Comparison of ENCODE assay signal across 1 cellular context in the genomic region with DNA sequence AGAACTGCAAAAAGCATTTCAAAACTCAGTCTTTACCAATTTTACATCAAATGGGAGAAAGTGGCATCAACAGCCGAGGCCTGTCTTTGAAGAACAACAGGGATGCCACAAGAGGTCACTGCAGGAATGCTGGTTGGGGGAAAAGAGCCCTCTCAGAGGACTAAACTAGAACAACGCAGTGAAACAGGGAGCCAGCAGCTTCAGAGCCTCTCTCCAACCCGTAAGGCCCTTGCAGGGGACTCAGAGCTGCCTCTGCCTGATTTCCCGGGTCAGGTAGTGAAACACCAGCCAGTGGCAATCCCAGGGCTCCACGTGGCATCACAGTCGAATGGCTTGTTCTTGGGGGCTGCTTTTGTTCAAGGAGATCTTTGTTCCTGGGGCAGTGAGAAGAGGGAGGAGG.
TF ChIP-seq lines count a peak whose summit lies in the region.

No MANE protein-coding gene starts in this region.

TF ChIP-seq in K562, 482 proteins besides CTCF, POLR2A, EP300 and RAD21 (continued from another document):
- TF ChIP-seq, protein P1, sequence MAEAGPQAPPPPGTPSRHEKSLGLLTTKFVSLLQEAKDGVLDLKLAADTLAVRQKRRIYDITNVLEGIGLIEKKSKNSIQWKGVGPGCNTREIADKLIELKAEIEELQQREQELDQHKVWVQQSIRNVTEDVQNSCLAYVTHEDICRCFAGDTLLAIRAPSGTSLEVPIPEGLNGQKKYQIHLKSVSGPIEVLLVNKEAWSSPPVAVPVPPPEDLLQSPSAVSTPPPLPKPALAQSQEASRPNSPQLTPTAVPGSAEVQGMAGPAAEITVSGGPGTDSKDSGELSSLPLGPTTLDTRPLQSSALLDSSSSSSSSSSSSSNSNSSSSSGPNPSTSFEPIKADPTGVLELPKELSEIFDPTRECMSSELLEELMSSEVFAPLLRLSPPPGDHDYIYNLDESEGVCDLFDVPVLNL (CRISPR knock-in tag; IDR thresholded peaks at IDR 0.05; ENCODE audit: low read depth), result no peak
- no peak for TF ChIP-seq SETDB1 (IDR thresholded peaks at IDR 0.05; ENCODE audit: low read length)
- TF ChIP-seq CBX5 (IDR thresholded peaks at IDR 0.05; ENCODE audit: borderline replicate concordance, low read depth), result no peak
- TF ChIP-seq, protein P2, sequence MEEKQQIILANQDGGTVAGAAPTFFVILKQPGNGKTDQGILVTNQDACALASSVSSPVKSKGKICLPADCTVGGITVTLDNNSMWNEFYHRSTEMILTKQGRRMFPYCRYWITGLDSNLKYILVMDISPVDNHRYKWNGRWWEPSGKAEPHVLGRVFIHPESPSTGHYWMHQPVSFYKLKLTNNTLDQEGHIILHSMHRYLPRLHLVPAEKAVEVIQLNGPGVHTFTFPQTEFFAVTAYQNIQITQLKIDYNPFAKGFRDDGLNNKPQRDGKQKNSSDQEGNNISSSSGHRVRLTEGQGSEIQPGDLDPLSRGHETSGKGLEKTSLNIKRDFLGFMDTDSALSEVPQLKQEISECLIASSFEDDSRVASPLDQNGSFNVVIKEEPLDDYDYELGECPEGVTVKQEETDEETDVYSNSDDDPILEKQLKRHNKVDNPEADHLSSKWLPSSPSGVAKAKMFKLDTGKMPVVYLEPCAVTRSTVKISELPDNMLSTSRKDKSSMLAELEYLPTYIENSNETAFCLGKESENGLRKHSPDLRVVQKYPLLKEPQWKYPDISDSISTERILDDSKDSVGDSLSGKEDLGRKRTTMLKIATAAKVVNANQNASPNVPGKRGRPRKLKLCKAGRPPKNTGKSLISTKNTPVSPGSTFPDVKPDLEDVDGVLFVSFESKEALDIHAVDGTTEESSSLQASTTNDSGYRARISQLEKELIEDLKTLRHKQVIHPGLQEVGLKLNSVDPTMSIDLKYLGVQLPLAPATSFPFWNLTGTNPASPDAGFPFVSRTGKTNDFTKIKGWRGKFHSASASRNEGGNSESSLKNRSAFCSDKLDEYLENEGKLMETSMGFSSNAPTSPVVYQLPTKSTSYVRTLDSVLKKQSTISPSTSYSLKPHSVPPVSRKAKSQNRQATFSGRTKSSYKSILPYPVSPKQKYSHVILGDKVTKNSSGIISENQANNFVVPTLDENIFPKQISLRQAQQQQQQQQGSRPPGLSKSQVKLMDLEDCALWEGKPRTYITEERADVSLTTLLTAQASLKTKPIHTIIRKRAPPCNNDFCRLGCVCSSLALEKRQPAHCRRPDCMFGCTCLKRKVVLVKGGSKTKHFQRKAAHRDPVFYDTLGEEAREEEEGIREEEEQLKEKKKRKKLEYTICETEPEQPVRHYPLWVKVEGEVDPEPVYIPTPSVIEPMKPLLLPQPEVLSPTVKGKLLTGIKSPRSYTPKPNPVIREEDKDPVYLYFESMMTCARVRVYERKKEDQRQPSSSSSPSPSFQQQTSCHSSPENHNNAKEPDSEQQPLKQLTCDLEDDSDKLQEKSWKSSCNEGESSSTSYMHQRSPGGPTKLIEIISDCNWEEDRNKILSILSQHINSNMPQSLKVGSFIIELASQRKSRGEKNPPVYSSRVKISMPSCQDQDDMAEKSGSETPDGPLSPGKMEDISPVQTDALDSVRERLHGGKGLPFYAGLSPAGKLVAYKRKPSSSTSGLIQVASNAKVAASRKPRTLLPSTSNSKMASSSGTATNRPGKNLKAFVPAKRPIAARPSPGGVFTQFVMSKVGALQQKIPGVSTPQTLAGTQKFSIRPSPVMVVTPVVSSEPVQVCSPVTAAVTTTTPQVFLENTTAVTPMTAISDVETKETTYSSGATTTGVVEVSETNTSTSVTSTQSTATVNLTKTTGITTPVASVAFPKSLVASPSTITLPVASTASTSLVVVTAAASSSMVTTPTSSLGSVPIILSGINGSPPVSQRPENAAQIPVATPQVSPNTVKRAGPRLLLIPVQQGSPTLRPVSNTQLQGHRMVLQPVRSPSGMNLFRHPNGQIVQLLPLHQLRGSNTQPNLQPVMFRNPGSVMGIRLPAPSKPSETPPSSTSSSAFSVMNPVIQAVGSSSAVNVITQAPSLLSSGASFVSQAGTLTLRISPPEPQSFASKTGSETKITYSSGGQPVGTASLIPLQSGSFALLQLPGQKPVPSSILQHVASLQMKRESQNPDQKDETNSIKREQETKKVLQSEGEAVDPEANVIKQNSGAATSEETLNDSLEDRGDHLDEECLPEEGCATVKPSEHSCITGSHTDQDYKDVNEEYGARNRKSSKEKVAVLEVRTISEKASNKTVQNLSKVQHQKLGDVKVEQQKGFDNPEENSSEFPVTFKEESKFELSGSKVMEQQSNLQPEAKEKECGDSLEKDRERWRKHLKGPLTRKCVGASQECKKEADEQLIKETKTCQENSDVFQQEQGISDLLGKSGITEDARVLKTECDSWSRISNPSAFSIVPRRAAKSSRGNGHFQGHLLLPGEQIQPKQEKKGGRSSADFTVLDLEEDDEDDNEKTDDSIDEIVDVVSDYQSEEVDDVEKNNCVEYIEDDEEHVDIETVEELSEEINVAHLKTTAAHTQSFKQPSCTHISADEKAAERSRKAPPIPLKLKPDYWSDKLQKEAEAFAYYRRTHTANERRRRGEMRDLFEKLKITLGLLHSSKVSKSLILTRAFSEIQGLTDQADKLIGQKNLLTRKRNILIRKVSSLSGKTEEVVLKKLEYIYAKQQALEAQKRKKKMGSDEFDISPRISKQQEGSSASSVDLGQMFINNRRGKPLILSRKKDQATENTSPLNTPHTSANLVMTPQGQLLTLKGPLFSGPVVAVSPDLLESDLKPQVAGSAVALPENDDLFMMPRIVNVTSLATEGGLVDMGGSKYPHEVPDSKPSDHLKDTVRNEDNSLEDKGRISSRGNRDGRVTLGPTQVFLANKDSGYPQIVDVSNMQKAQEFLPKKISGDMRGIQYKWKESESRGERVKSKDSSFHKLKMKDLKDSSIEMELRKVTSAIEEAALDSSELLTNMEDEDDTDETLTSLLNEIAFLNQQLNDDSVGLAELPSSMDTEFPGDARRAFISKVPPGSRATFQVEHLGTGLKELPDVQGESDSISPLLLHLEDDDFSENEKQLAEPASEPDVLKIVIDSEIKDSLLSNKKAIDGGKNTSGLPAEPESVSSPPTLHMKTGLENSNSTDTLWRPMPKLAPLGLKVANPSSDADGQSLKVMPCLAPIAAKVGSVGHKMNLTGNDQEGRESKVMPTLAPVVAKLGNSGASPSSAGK (IDR thresholded peaks at IDR 0.05), result no peak
- no peak for TF ChIP-seq HDGF (IDR thresholded peaks at IDR 0.05)
- TF ChIP-seq HNRNPK (IDR thresholded peaks at IDR 0.05; ENCODE audit: low read depth, low read length, poor library complexity, severe bottlenecking), result no peak
- no peak for TF ChIP-seq RAD51 (IDR thresholded peaks at IDR 0.05; ENCODE audit: borderline replicate concordance, low read depth)
- no peak for TF ChIP-seq ZFP36 (IDR thresholded peaks at IDR 0.05; ENCODE audit: low read depth, low read length, partially characterized antibody)
- no peak for TF ChIP-seq BRD9 (IDR thresholded peaks at IDR 0.05; ENCODE audit: low read depth, partially characterized antibody)
- TF ChIP-seq SUPT5H (IDR thresholded peaks at IDR 0.05), result no peak
